16 cellular contexts compared by ENCODE assay signal in genomic region chr9:38001430-38001829, GRCh38.
DNase-seq lines count a peak whose midpoint lies in the region; ATAC-seq, FAIRE-seq and TF ChIP-seq lines count a peak whose summit lies in the region.
"Had no signal": no experiment of that assay in that cellular context is flagged by ENCODE, and none has a peak within 500 bp of the region (broad histone marks: within the 10 kb centered on the region; RNA-seq: fewer than 3 reads in every experiment).

No MANE protein-coding gene starts in this region.

- TF ChIP-seq POLR2A in H54 (IDR thresholded peaks at IDR 0.05; ENCODE audit: low read depth, low read length), result no peak

- H2AFZ ChIP-seq in neuronal stem cell (ENCODE audit: low read length), result no peak overlapping the region

- no peak overlapping the region for H4K91ac ChIP-seq in neuronal stem cell (ENCODE audit: low read depth, low read length, poor library complexity)

- no peak for ATAC-seq in left ventricle myocardium superior
- no peak for ATAC-seq in Right ventricle myocardium inferior
- ATAC-seq in aorta (ENCODE audit: low FRiP score), result no peak
- ATAC-seq in GM18861 (IDR thresholded peaks at IDR 0.05; ENCODE audit: unreplicated experiment), result no peak
- no peak for ATAC-seq in GM18867 (IDR thresholded peaks at IDR 0.05; ENCODE audit: unreplicated experiment)

- no peak overlapping the region for H3K9ac ChIP-seq in neuronal stem cell (ENCODE audit: low read depth, low read length, poor library complexity)
- H3K9ac ChIP-seq: BLaER1 had no signal

- no peak overlapping the region for H2BK5ac ChIP-seq in neuronal stem cell (ENCODE audit: low read length)

- no peak overlapping the region for H4K8ac ChIP-seq in neuronal stem cell (ENCODE audit: low read depth, low read length)

- no peak for TF ChIP-seq CTCF in dorsolateral prefrontal cortex (IDR thresholded peaks at IDR 0.05 in 54 of 56, conservative IDR thresholded peaks at IDR 0.05 in 2 of 56; ENCODE audit: low read depth in 1 of 56, partially characterized antibody in 56 of 56)

- no peak overlapping the region for H3K4me2 ChIP-seq in neuronal stem cell (ENCODE audit: insufficient read depth, low read length, poor library complexity, severe bottlenecking)
- H3K4me2 ChIP-seq: BLaER1 had no signal

- H3K27ac ChIP-seq in dorsolateral prefrontal cortex, result peak overlapping the region in 35 of 59 donors; percentile 4 to 99 (median 96)
- no peak overlapping the region for H3K27ac ChIP-seq in neuronal stem cell (replicated peaks; ENCODE audit: low read length)
- no peak overlapping the region for H3K27ac ChIP-seq in aorta (ENCODE audit: low read depth in 1 of 2, low read length in 2 of 2)
- H3K27ac ChIP-seq: BLaER1 had no signal

- peak overlapping the region; percentile 69 for H3K18ac ChIP-seq in neuronal stem cell (ENCODE audit: low read length)

- H3K36me3 ChIP-seq in neuronal stem cell (replicated peaks in 1 of 2; ENCODE audit: control insufficient read depth in 2 of 2, insufficient read depth in 2 of 2, low read length in 2 of 2) (no peaks in the 10 kb centered on the region), aorta (ENCODE audit: control insufficient read depth in 1 of 2, insufficient read depth in 2 of 2, low read length in 1 of 2) (no peaks in the 10 kb centered on the region)
- H3K36me3 ChIP-seq: BLaER1 had no signal

- H3K27me3 ChIP-seq in dorsolateral prefrontal cortex (no peaks in the 10 kb centered on the region), neuronal stem cell (ENCODE audit: control insufficient read depth in 3 of 3, insufficient read depth in 3 of 3, low read depth in 1 of 3, low read length in 3 of 3) (no peaks in the 10 kb centered on the region), aorta (ENCODE audit: control insufficient read depth in 1 of 2, insufficient read depth in 2 of 2, low read length in 1 of 2) (no peaks in the 10 kb centered on the region)
- H3K27me3 ChIP-seq: BLaER1 had no signal

- intact Hi-C loops in left ventricle myocardium superior (cut with micrococcal nuclease) (no loop called here), Right ventricle myocardium inferior (cut with DNase I) (no loop called here), dorsolateral prefrontal cortex (cut with DNase I) (no loop called here), aorta (cut with DNase I) (no loop called here)

- no peak overlapping the region for H3K23ac ChIP-seq in neuronal stem cell (ENCODE audit: low read depth, low read length, poor library complexity)

- H3K4me3 ChIP-seq in dorsolateral prefrontal cortex (no peak overlapping the region), neuronal stem cell (ENCODE audit: low read length in 2 of 2) (no peak overlapping the region), aorta (ENCODE audit: low read length in 2 of 2) (no peak overlapping the region)
- H3K4me3 ChIP-seq: BLaER1 had no signal

- no peak overlapping the region for H3K4ac ChIP-seq in neuronal stem cell (ENCODE audit: low read length)

- no peak overlapping the region for H2AK5ac ChIP-seq in neuronal stem cell (ENCODE audit: low read depth, low read length)

- no peak overlapping the region for H2BK15ac ChIP-seq in neuronal stem cell (ENCODE audit: low read length)

- no peak overlapping the region for H2BK120ac ChIP-seq in neuronal stem cell (ENCODE audit: low read depth, low read length)

- no peak overlapping the region for H3K14ac ChIP-seq in neuronal stem cell (ENCODE audit: low read length)

- peaks cover 16 to 19% of the 10 kb centered on the region in 2 donors for H3K4me1 ChIP-seq in neuronal stem cell (ENCODE audit: control insufficient read depth in 2 of 2, insufficient read depth in 1 of 2, low read depth in 1 of 2, low read length in 2 of 2)
- no peaks in the 10 kb centered on the region for H3K4me1 ChIP-seq in aorta (ENCODE audit: control insufficient read depth in 1 of 2, insufficient read depth in 2 of 2, low read length in 2 of 2)
- H3K4me1 ChIP-seq: Caco-2 had no signal

- H3K9me3 ChIP-seq in neuronal stem cell (replicated peaks in 1 of 2; ENCODE audit: control insufficient read depth in 2 of 2, insufficient read depth in 1 of 2, low read depth in 1 of 2, low read length in 2 of 2), result no peaks in the 10 kb centered on the region
- no peaks in the 10 kb centered on the region for H3K9me3 ChIP-seq in aorta (ENCODE audit: control insufficient read depth, low read length)
- H3K9me3 ChIP-seq: BLaER1, Caco-2 had no signal

- H2BK12ac ChIP-seq in neuronal stem cell (ENCODE audit: low read length), result no peak overlapping the region

- H3K79me1 ChIP-seq in neuronal stem cell (ENCODE audit: low read depth, low read length), result no peaks in the 10 kb centered on the region

- peak; percentile 15 for DNase-seq in left ventricle myocardium superior
- DNase-seq in Right ventricle myocardium inferior (ENCODE audit: missing footprints), result no peak
- peak in 1 of 10 donors; percentile 34 for DNase-seq in dorsolateral prefrontal cortex
- no peak for DNase-seq in neuronal stem cell (ENCODE audit: low spot score)
- DNase-seq in aorta, result peak; percentile 21 to 35
- no peak for DNase-seq in H54 (ENCODE audit: insufficient read length, low spot score)
- DNase-seq: 8988T; AML-193; Caco-2; CD8-positive, alpha-beta memory T cell; DND-41; GF-D8; H7 had no signal

- WGBS in neuronal stem cell (ENCODE audit: extremely low coverage in 2 of 2, insufficient read length in 2 of 2, insufficient replicate concordance in 1 of 2), 2 donors, result no CpG with 5 or more reads among the region's 7 CpGs
- WGBS in aorta, 2 donors, result 84 to 87% methylated on average over 7 of the region's 7 CpGs

- FAIRE-seq in H54 (lab: Jason Lieb, UNC), result no peak

Comparison
In these comparisons a context has a peak if more than half of its experiments do, and no peak if none do; other contexts are left out.
1. DNase-seq: peak in left ventricle myocardium superior (single experiment) and aorta (2 of 2); none in Right ventricle myocardium inferior (single experiment), neuronal stem cell (single experiment) and H54 (single experiment).
2. H3K27ac ChIP-seq: peak in dorsolateral prefrontal cortex (35 of 59); none in neuronal stem cell (single experiment) and aorta (0 of 2).